1 cellular context compared by ENCODE assay signal in the genomic region with DNA sequence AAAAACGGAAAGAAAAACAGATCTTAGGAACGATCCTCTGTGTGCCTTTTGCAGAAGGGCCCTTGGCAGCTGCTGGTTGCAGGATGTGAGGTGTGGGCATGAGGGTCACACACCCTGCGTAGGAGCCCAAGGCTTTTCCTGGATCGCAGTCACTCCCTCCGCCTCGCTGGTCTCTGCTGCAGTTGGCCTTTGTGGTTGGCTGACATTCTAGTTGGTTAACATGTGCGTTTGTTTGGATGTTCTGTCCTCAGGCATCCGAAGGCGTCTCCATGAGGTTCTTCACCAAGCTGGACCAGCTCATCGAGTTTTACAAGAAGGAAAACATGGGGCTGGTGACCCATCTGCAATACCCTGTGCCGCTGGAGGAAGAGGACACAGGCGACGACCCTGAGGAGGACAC.
TF ChIP-seq lines count a peak whose summit lies in the region.

No MANE protein-coding gene starts in this region.

TF ChIP-seq in H1, 55 proteins besides CTCF, POLR2A, EP300 and RAD21:
- TF ChIP-seq CTBP2 (IDR thresholded peaks at IDR 0.05; ENCODE audit: borderline replicate concordance, insufficient read depth, insufficient read length, low read length) (no peak), SIX5 (IDR thresholded peaks at IDR 0.05; ENCODE audit: low read depth, low read length) (no peak), TBP (IDR thresholded peaks at IDR 0.05; ENCODE audit: low read depth, low read length) (no peak), BACH1 (IDR thresholded peaks at IDR 0.05; ENCODE audit: low read length) (no peak), BRCA1 (IDR thresholded peaks at IDR 0.05; ENCODE audit: low read depth, low read length) (no peak), SIRT6 (IDR thresholded peaks at IDR 0.05; ENCODE audit: low read length) (no peak), RFX5 (IDR thresholded peaks at IDR 0.05; ENCODE audit: borderline replicate concordance, low read depth, low read length) (no peak), SRF (IDR thresholded peaks at IDR 0.05; ENCODE audit: low read depth, low read length) (no peak), BCL11A (IDR thresholded peaks at IDR 0.05; ENCODE audit: low read depth in 2 of 2, low read length in 2 of 2) (no peak), SUZ12 (IDR thresholded peaks at IDR 0.05; ENCODE audit: low read length) (no peak)
- TF ChIP-seq, protein P1, sequence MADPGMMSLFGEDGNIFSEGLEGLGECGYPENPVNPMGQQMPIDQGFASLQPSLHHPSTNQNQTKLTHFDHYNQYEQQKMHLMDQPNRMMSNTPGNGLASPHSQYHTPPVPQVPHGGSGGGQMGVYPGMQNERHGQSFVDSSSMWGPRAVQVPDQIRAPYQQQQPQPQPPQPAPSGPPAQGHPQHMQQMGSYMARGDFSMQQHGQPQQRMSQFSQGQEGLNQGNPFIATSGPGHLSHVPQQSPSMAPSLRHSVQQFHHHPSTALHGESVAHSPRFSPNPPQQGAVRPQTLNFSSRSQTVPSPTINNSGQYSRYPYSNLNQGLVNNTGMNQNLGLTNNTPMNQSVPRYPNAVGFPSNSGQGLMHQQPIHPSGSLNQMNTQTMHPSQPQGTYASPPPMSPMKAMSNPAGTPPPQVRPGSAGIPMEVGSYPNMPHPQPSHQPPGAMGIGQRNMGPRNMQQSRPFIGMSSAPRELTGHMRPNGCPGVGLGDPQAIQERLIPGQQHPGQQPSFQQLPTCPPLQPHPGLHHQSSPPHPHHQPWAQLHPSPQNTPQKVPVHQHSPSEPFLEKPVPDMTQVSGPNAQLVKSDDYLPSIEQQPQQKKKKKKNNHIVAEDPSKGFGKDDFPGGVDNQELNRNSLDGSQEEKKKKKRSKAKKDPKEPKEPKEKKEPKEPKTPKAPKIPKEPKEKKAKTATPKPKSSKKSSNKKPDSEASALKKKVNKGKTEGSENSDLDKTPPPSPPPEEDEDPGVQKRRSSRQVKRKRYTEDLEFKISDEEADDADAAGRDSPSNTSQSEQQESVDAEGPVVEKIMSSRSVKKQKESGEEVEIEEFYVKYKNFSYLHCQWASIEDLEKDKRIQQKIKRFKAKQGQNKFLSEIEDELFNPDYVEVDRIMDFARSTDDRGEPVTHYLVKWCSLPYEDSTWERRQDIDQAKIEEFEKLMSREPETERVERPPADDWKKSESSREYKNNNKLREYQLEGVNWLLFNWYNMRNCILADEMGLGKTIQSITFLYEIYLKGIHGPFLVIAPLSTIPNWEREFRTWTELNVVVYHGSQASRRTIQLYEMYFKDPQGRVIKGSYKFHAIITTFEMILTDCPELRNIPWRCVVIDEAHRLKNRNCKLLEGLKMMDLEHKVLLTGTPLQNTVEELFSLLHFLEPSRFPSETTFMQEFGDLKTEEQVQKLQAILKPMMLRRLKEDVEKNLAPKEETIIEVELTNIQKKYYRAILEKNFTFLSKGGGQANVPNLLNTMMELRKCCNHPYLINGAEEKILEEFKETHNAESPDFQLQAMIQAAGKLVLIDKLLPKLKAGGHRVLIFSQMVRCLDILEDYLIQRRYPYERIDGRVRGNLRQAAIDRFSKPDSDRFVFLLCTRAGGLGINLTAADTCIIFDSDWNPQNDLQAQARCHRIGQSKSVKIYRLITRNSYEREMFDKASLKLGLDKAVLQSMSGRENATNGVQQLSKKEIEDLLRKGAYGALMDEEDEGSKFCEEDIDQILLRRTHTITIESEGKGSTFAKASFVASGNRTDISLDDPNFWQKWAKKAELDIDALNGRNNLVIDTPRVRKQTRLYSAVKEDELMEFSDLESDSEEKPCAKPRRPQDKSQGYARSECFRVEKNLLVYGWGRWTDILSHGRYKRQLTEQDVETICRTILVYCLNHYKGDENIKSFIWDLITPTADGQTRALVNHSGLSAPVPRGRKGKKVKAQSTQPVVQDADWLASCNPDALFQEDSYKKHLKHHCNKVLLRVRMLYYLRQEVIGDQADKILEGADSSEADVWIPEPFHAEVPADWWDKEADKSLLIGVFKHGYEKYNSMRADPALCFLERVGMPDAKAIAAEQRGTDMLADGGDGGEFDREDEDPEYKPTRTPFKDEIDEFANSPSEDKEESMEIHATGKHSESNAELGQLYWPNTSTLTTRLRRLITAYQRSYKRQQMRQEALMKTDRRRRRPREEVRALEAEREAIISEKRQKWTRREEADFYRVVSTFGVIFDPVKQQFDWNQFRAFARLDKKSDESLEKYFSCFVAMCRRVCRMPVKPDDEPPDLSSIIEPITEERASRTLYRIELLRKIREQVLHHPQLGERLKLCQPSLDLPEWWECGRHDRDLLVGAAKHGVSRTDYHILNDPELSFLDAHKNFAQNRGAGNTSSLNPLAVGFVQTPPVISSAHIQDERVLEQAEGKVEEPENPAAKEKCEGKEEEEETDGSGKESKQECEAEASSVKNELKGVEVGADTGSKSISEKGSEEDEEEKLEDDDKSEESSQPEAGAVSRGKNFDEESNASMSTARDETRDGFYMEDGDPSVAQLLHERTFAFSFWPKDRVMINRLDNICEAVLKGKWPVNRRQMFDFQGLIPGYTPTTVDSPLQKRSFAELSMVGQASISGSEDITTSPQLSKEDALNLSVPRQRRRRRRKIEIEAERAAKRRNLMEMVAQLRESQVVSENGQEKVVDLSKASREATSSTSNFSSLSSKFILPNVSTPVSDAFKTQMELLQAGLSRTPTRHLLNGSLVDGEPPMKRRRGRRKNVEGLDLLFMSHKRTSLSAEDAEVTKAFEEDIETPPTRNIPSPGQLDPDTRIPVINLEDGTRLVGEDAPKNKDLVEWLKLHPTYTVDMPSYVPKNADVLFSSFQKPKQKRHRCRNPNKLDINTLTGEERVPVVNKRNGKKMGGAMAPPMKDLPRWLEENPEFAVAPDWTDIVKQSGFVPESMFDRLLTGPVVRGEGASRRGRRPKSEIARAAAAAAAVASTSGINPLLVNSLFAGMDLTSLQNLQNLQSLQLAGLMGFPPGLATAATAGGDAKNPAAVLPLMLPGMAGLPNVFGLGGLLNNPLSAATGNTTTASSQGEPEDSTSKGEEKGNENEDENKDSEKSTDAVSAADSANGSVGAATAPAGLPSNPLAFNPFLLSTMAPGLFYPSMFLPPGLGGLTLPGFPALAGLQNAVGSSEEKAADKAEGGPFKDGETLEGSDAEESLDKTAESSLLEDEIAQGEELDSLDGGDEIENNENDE (IDR thresholded peaks at IDR 0.05; ENCODE audit: insufficient replicate concordance, low read length): no peak
TF ChIP-seq in H1: peak in this region for 0.
